1 cellular context compared by ENCODE assay signal in genomic region chr18:40243592-40243991, GRCh38.
TF ChIP-seq lines count a peak whose summit lies in the region.

No MANE protein-coding gene starts in this region.

TF ChIP-seq in SK-N-SH, 30 proteins besides CTCF, POLR2A, EP300 and RAD21 (continued from another document):
- TF ChIP-seq IRF3 (IDR thresholded peaks at IDR 0.05; ENCODE audit: low read depth, low read length) (no peak), MXI1 (IDR thresholded peaks at IDR 0.05; ENCODE audit: low read depth, low read length) (no peak), YY1 (IDR thresholded peaks at IDR 0.05; ENCODE audit: low read depth) (no peak), FOSL2 (IDR thresholded peaks at IDR 0.05; ENCODE audit: borderline replicate concordance, low read depth) (no peak), RFX5 (IDR thresholded peaks at IDR 0.05; ENCODE audit: low read length) (no peak), NFIC (IDR thresholded peaks at IDR 0.05; ENCODE audit: borderline replicate concordance) (no peak), ELF1 (IDR thresholded peaks at IDR 0.05) (no peak), POLR2AphosphoS5 (IDR thresholded peaks at IDR 0.05; ENCODE audit: low read depth, low read length) (no peak), PBX3 (IDR thresholded peaks at IDR 0.05) (no peak), TEAD4 (IDR thresholded peaks at IDR 0.05; ENCODE audit: borderline replicate concordance, insufficient read depth) (no peak), SIN3A (IDR thresholded peaks at IDR 0.05; ENCODE audit: borderline replicate concordance, low read depth, low read length) (no peak), TAF1 (IDR thresholded peaks at IDR 0.05; ENCODE audit: borderline replicate concordance, low read depth, low read length) (no peak), GABPA (IDR thresholded peaks at IDR 0.05; ENCODE audit: low read depth) (no peak)
TF ChIP-seq in SK-N-SH: peak in this region for 0.
